In the genomic region with DNA sequence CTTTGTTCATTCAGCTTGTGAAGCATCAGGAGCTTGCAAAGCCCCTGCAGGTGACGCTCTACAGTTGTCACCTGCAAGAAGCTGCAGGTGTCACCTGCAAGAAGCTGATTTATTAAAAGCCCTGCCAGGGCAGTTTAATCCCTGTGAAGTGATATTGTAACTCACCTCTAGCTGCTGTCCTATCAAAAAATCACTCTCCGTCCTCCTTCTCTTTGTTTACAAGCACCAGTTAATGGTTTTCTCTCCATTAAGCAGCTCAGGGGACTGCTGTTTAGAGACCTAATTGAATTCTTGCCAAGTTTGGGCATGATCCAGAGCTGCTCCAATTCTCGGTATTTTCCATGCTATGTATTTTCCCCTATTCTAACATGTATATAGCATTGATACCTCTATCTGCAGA, we compare ENCODE assay signal across 23 cellular contexts.
"Had no signal": no experiment of that assay in that cellular context is flagged by ENCODE, and none has a peak within 500 bp of the region (broad histone marks: within the 10 kb centered on the region; RNA-seq: fewer than 3 reads in every experiment).

No MANE protein-coding gene starts in this region.

- H3K4me1 Mint-ChIP-seq: stimulated activated memory B cell treated with anti-CD40 and anti-IgM and Interleukin-4, amounts not matched to agents 10 μg/mL and 1 μg/mL and 100 μg/mL, for 72 hours had no signal

- ATAC-seq: activated CD8-positive, alpha-beta T cell treated with anti-CD3 and anti-CD28 coated beads, Interleukin-2, amount 10 ng/mL, durations not matched to agents 7 days and 5 days; esophagus mucosa; gastrocnemius medialis; stimulated activated memory B cell treated with anti-CD40 and anti-IgM and Interleukin-4, amounts not matched to agents 10 μg/mL and 1 μg/mL and 100 μg/mL, for 72 hours; upper lobe of right lung had no signal

- DNase-seq: activated CD4-positive, alpha-beta T cell treated with anti-CD3 and anti-CD28 coated beads for 48 hours; activated CD4-positive, CD25-positive, alpha-beta regulatory T cell; activated CD8-positive, alpha-beta T cell treated with anti-CD3 and anti-CD28 coated beads, Interleukin-2, amount 10 ng/mL, durations not matched to agents 7 days and 5 days; activated effector memory CD4-positive, alpha-beta T cell treated with Interleukin-2 at 50 U/mL for 16 hours; activated naive CD4-positive, alpha-beta T cell treated with anti-CD3 and anti-CD28 coated beads, Interleukin-2, amount 50 U/mL, for 16 hours; activated T-cell treated with anti-CD3 and anti-CD28 coated beads, Interleukin-2, amount 50 U/mL, for 24 hours; cerebellar nuclear complex; cortex of kidney; effector CD4-positive, alpha-beta T cell; gastrocnemius medialis; head of caudate nucleus; kidney; left ventricle myocardium inferior; mammary epithelial cell; midbrain; occipital lobe; posterior cingulate gyrus; spleen; stimulated activated CD4-positive, alpha-beta T cell treated with anti-CD3 and anti-CD28 coated beads, Interleukin-4, amount 100 ng/mL, for 4 hours; T1000; upper lobe of right lung had no signal

- H3K27ac Mint-ChIP-seq: activated CD8-positive, alpha-beta T cell treated with anti-CD3 and anti-CD28 coated beads, Interleukin-2, amount 10 ng/mL, durations not matched to agents 7 days and 5 days; activated T-cell treated with anti-CD3 and anti-CD28 coated beads, Interleukin-2, amount 50 U/mL, for 24 hours; stimulated activated memory B cell treated with anti-CD40 and anti-IgM and Interleukin-4, amounts not matched to agents 10 μg/mL and 1 μg/mL and 100 μg/mL, for 72 hours had no signal

- H3K9me3 Mint-ChIP-seq: activated T-cell treated with anti-CD3 and anti-CD28 coated beads, Interleukin-2, amount 50 U/mL, for 24 hours; stimulated activated memory B cell treated with anti-CD40 and anti-IgM and Interleukin-4, amounts not matched to agents 10 μg/mL and 1 μg/mL and 100 μg/mL, for 72 hours had no signal

- H3K4me3 Mint-ChIP-seq: activated CD8-positive, alpha-beta T cell treated with anti-CD3 and anti-CD28 coated beads, Interleukin-2, amount 10 ng/mL, durations not matched to agents 7 days and 5 days; activated T-cell treated with anti-CD3 and anti-CD28 coated beads, Interleukin-2, amount 50 U/mL, for 24 hours; stimulated activated memory B cell treated with anti-CD40 and anti-IgM and Interleukin-4, amounts not matched to agents 10 μg/mL and 1 μg/mL and 100 μg/mL, for 72 hours had no signal

- H3K27me3 Mint-ChIP-seq: activated T-cell treated with anti-CD3 and anti-CD28 coated beads, Interleukin-2, amount 50 U/mL, for 24 hours had no signal

- H3K36me3 Mint-ChIP-seq: stimulated activated memory B cell treated with anti-CD40 and anti-IgM and Interleukin-4, amounts not matched to agents 10 μg/mL and 1 μg/mL and 100 μg/mL, for 72 hours had no signal
